ENCODE assay signal across 1 cellular context in genomic region chr11:118622376-118623290, GRCh38.
TF ChIP-seq lines count a peak whose summit lies in the region.

No MANE protein-coding gene starts in this region.

TF ChIP-seq in A549, 52 proteins besides CTCF, POLR2A, EP300 and RAD21:
- TF ChIP-seq USF2 (IDR thresholded peaks at IDR 0.05) (0 out of 2 replicates have a peak, but pooled peaks have one; percentile 35), MAX (IDR thresholded peaks at IDR 0.05) (peak; percentile 61), RFX5 (IDR thresholded peaks at IDR 0.05) (no peak), CHD4 (IDR thresholded peaks at IDR 0.05; ENCODE audit: borderline replicate concordance) (no peak), JUN (IDR thresholded peaks at IDR 0.05) (0 out of 5 replicates have a peak, but pooled peaks of 1 of the 2 experiments have one; percentile 30)
